In the genomic region with DNA sequence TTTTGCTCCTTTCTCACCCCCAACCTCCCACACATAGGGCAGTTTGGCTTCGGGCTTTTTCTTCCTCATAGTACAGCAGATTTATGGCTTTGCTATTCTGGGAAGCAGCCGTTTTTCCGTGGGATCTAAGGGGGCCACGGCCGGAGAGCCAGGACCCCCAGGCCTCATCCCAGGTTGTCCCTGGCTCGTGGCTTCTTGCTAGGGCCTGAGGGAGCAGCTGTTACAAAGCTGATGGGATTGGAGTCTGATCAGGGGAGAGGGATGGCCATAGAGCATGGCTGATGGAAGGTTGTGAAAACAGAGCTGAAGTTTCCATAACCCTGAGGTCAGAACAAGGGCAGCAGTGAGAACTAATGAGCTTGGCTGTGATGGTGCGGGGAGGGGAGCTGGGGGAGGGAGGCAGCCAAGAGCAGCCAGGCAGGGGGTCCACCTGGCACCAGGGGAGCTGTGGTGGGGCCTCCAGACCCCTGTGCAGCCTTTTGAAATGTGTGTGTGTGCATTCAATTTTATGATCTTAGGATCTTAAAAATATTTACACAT, we compare ENCODE assay signal across 1 cellular context.
TF ChIP-seq lines count a peak whose summit lies in the region.

No MANE protein-coding gene starts in this region.

TF ChIP-seq in GM12878, 131 proteins besides CTCF, POLR2A, EP300 and RAD21 (continued from another document):
- TF ChIP-seq ZBTB4 (CRISPR knock-in tag; IDR thresholded peaks at IDR 0.05) (no peak), NFIC (IDR thresholded peaks at IDR 0.05; ENCODE audit: low read depth, low read length) (no peak), ZZZ3 (IDR thresholded peaks at IDR 0.05; ENCODE audit: control insufficient read depth, insufficient read length, low read depth) (no peak), MYB (IDR thresholded peaks at IDR 0.05; ENCODE audit: borderline replicate concordance, low read depth, low read length) (no peak), POLR2AphosphoS5 (IDR thresholded peaks at IDR 0.05; ENCODE audit: low read length) (no peak)
